ENCODE assay signal across 9 cellular contexts in the genomic region with DNA sequence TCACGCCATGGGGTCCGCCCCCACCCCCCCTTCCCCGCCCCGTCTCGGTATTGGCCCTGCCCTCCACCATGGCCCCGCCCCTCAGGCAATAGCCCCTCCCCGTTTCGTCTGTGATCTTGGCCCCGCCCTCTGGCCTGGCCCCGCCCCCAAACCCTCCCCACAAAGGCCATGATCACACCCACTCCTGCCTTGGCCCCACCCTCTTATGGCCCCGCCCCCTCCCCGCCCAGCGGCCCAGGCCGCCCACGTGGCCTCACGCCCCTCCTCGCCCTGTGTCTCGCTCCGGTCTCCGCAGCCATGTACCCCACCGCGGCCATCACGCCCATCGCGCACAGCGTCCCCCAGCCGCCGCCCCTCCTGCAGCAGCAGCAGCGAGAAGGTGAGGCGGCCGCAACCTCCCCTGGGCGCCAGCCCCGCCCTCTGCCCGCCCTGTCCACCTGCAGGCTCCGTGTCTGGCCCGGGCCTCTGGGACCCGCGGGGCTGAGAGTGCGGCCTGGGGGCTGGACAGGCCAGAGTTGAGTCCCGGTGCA.
DNase-seq lines count a peak whose midpoint lies in the region; ATAC-seq, FAIRE-seq and TF ChIP-seq lines count a peak whose summit lies in the region.
"Had no signal": no experiment of that assay in that cellular context is flagged by ENCODE, and none has a peak within 500 bp of the region (broad histone marks: within the 10 kb centered on the region; RNA-seq: fewer than 3 reads in every experiment).

No MANE protein-coding gene starts in this region.

- H3K4me1 ChIP-seq in endodermal cell (ENCODE audit: control insufficient read depth, insufficient read depth, low read length) = no peaks in the 10 kb centered on the region
- no peaks in the 10 kb centered on the region for H3K4me1 ChIP-seq in parathyroid adenoma
- H3K4me1 ChIP-seq: SJCRH30 had no signal

- H3K79me2 ChIP-seq in parathyroid adenoma = no peaks in the 10 kb centered on the region

- FAIRE-seq in GM12892 (lab: Jason Lieb, UNC) = no peak

- H3K4me3 ChIP-seq in endodermal cell (ENCODE audit: low read length) (peak overlapping the region; percentile 82), parathyroid adenoma (ENCODE audit: low read depth, low read length) (peak overlapping the region; percentile 52)
- H3K4me3 ChIP-seq: SJCRH30 had no signal

- peak overlapping the region; percentile 68 for H2AFZ ChIP-seq in parathyroid adenoma

- H3K27ac Mint-ChIP-seq in endodermal cell = no peak overlapping the region

- H3K9ac ChIP-seq in endodermal cell (ENCODE audit: extremely low read depth, low read length, poor library complexity, severe bottlenecking) (no peak overlapping the region), parathyroid adenoma (no peak overlapping the region)

- TF ChIP-seq CTCF in endodermal cell (conservative IDR thresholded peaks at IDR 0.05) = no peak
- TF ChIP-seq CTCF in parathyroid adenoma (IDR thresholded peaks at IDR 0.05) = no peak

- ATAC-seq in HG03039 (IDR thresholded peaks at IDR 0.05; ENCODE audit: unreplicated experiment) (no peak), GM21529 (IDR thresholded peaks at IDR 0.05; ENCODE audit: unreplicated experiment) (no peak)

- no peaks in the 10 kb centered on the region for H3K4me1 Mint-ChIP-seq in endodermal cell

- WGBS in endodermal cell (ENCODE audit: insufficient coverage in 1 of 2, insufficient read length in 1 of 2), 2 experiments = 0 to 4% methylated on average over 3 to 36 of the region's 40 CpGs

- H3K27me3 Mint-ChIP-seq in endodermal cell (ENCODE audit: insufficient read depth) = peaks cover 30% of the 10 kb centered on the region

- H3K4me2 ChIP-seq in parathyroid adenoma (ENCODE audit: low read length) = peak overlapping the region; percentile 62

- H3K4me3 Mint-ChIP-seq in endodermal cell = peak overlapping the region; percentile 59

- H3K27ac ChIP-seq in endodermal cell (ENCODE audit: low read depth, low read length) = no peak overlapping the region
- H3K27ac ChIP-seq in parathyroid adenoma = no peak overlapping the region
- H3K27ac ChIP-seq: SJCRH30 had no signal

- no peaks in the 10 kb centered on the region for H3K36me3 Mint-ChIP-seq in endodermal cell (ENCODE audit: low read depth)

- peak; percentile 87 for DNase-seq in D341Med (ENCODE audit: low spot score)
- DNase-seq in T-helper 1 cell = peak; percentile 14 to 69 (median 58)
- DNase-seq in endodermal cell = no peak
- DNase-seq in NCI-H146 (lab: John Stamatoyannopoulos, UW) = no peak
- DNase-seq in GM12892 (ENCODE audit: insufficient read length) = no peak

- H3K27me3 ChIP-seq in endodermal cell (ENCODE audit: control insufficient read depth, insufficient read depth, low read length, poor library complexity, severe bottlenecking) (no peaks in the 10 kb centered on the region), parathyroid adenoma (ENCODE audit: control insufficient read depth, insufficient read depth, low read length) (no peaks in the 10 kb centered on the region)

- H3K9me3 ChIP-seq in endodermal cell (ENCODE audit: control insufficient read depth, low read length) = no peaks in the 10 kb centered on the region
- no peaks in the 10 kb centered on the region for H3K9me3 ChIP-seq in parathyroid adenoma (ENCODE audit: control insufficient read depth, low read length)
- H3K9me3 ChIP-seq: SJCRH30 had no signal

- no peaks in the 10 kb centered on the region for H3K9me3 Mint-ChIP-seq in endodermal cell

- no peak for TF ChIP-seq POLR2A in GM12892 (IDR thresholded peaks at IDR 0.05; ENCODE audit: low read depth, low read length)

- H3K36me3 ChIP-seq in endodermal cell (ENCODE audit: control insufficient read depth, insufficient read depth, low read length) = no peaks in the 10 kb centered on the region
- no peaks in the 10 kb centered on the region for H3K36me3 ChIP-seq in parathyroid adenoma (ENCODE audit: control insufficient read depth, insufficient read depth, low read length)
- H3K36me3 ChIP-seq: SJCRH30 had no signal

Comparison
In these comparisons a context has a peak if more than half of its experiments do, and no peak if none do; other contexts are left out.
1. DNase-seq: peak in D341Med (single experiment) and T-helper 1 cell (5 of 5); none in endodermal cell (single experiment), NCI-H146 (single experiment) and GM12892 (single experiment).